19 cellular contexts compared by ENCODE assay signal in the genomic region with DNA sequence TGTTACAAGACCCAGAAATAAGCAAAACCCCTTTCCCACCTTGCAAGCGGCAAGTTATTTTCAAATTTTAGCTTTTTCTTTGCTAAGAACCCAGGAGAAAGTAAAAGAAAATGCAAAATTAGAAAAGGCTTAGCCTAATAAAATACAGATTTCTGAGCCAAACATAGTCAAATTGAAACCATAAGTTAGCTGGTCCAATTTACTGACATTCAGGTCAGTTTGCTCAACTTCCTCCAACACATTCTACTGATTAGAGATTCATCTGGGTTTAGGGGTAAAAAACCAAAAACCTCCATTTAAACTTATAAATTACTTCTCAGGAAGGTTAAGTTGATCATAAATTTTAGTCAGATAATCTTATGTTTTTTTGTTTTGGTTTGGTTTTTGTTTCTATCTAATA.
A peak's percentile ranks its signal among the peaks of the same experiment; 100 is the strongest.
DNase-seq lines count a peak whose midpoint lies in the region; ATAC-seq and TF ChIP-seq lines count a peak whose summit lies in the region.
"Had no signal": no experiment of that assay in that cellular context is flagged by ENCODE, and none has a peak within 500 bp of the region (broad histone marks: within the 10 kb centered on the region; RNA-seq: fewer than 3 reads in every experiment).

No MANE protein-coding gene starts in this region.

- no peak for TF ChIP-seq CTCF in PC-9 (conservative IDR thresholded peaks at IDR 0.05)
- no peak for TF ChIP-seq CTCF in uterus (IDR thresholded peaks at IDR 0.05)

- ATAC-seq in GM21737 (IDR thresholded peaks at IDR 0.05; ENCODE audit: unreplicated experiment): no peak
- ATAC-seq: CD8-positive, alpha-beta T cell; GM12878; GM23338; HCT116 had no signal

- no peaks in the 10 kb centered on the region for H3F3A ChIP-seq in PC-9 (ENCODE audit: insufficient read depth, low read depth)

- H2AFZ ChIP-seq in PC-9: 0 out of 2 replicates have a peak overlapping the region, but pooled peaks have one; percentile 43
- H2AFZ ChIP-seq: GM23338 had no signal

- H3K4me3 ChIP-seq in PC-9 (no peak overlapping the region), uterus (no peak overlapping the region)
- H3K4me3 ChIP-seq: BLaER1, GM12878, GM23338 had no signal

- CTCF ChIA-PET in PC-9 (lab: Charles Lee): no interaction called here

- H3K36me3 ChIP-seq in PC-9 (ENCODE audit: low read depth): no peaks in the 10 kb centered on the region
- H3K36me3 ChIP-seq in uterus: no peaks in the 10 kb centered on the region
- H3K36me3 ChIP-seq: BLaER1 had no signal

- no TSS peak for BruUV-seq in PC-9 (replicated peaks; lab: Mats Ljungman, UMichigan)

- H3K9me2 ChIP-seq in PC-9 (ENCODE audit: insufficient read depth): no peaks in the 10 kb centered on the region

- H3K9me3 ChIP-seq in PC-9 (ENCODE audit: insufficient read depth, low read depth) (no peaks in the 10 kb centered on the region), uterus (no peaks in the 10 kb centered on the region)
- H3K9me3 ChIP-seq: BLaER1 had no signal

- H3K27ac ChIP-seq in PC-9: no peak overlapping the region
- H3K27ac ChIP-seq in uterus: peak overlapping the region; percentile 10 to 54
- H3K27ac ChIP-seq: BLaER1 had no signal

- DNase-seq in PC-9 (no peak), fibroblast of gingiva (ENCODE audit: low read depth) (peak; percentile 37), uterus (no peak), T1000 (lab: John Stamatoyannopoulos, UW) (no peak), HT-29 (ENCODE audit: low spot score) (no peak)
- DNase-seq: ACHN; AML-193; Calu3; CD8-positive, alpha-beta T cell; DMS53; DND-41; EL; HFFc6; KG1 had no signal

- TF ChIP-seq POLR2A in uterus (IDR thresholded peaks at IDR 0.05): no peak

- H3K27me3 ChIP-seq in PC-9 (ENCODE audit: insufficient read depth, low read depth): no peaks in the 10 kb centered on the region
- no peaks in the 10 kb centered on the region for H3K27me3 ChIP-seq in uterus
- H3K27me3 ChIP-seq: BLaER1 had no signal

- H4K20me1 ChIP-seq in PC-9 (ENCODE audit: insufficient read depth): no peaks in the 10 kb centered on the region
- H4K20me1 ChIP-seq: BLaER1 had no signal

- H3K4me2 ChIP-seq in PC-9: no peak overlapping the region
- H3K4me2 ChIP-seq: BLaER1, GM23338 had no signal

- POLR2A ChIA-PET in PC-9 (lab: Charles Lee; ENCODE audit: unreplicated experiment): no interaction called here

- intact Hi-C loops in PC-9 (cut with micrococcal nuclease; ENCODE audit: unreplicated experiment): loop anchor here (10.0 kb wide), 1 partner anchor 226 kb away; no protein-coding TSS in a partner anchor
- intact Hi-C loops in uterus (cut with DNase I; ENCODE audit: low total_unique reads): no loop called here

- no peaks in the 10 kb centered on the region for H3K79me2 ChIP-seq in PC-9 (ENCODE audit: low read depth)

- H3K4me1 ChIP-seq in PC-9 (replicated peaks; ENCODE audit: insufficient read depth) (no peaks in the 10 kb centered on the region), uterus (no peaks in the 10 kb centered on the region)
- H3K4me1 ChIP-seq: BLaER1 had no signal
